8 cellular contexts compared by ENCODE assay signal in genomic region chr6:26157838-26158580, GRCh38.
DNase-seq lines count a peak whose midpoint lies in the region; ATAC-seq and TF ChIP-seq lines count a peak whose summit lies in the region.

No MANE protein-coding gene starts in this region.

- H3K79me2 ChIP-seq in SK-N-SH (ENCODE audit: insufficient read depth), result peaks cover 54% of the 10 kb centered on the region

- H3K27ac Mint-ChIP-seq in activated naive CD8-positive, alpha-beta T cell treated with anti-CD3 and anti-CD28 coated beads for 36 hours, result peak overlapping the region; percentile 95
- H3K27ac Mint-ChIP-seq in glutamatergic neuron (ENCODE audit: unreplicated experiment), result peak overlapping the region; percentile 90

- H3K27ac ChIP-seq in SK-N-SH (ENCODE audit: low read depth in 2 of 2, low read length in 1 of 2) (peak overlapping the region; percentile 88 to 97), thoracic aorta (peak overlapping the region; percentile 97 to 99)

- peaks cover 9% of the 10 kb centered on the region for H4K20me1 ChIP-seq in SK-N-SH (ENCODE audit: insufficient read depth)

- H3F3A ChIP-seq in SK-N-SH (replicated peaks; ENCODE audit: insufficient read depth), result peaks cover 47% of the 10 kb centered on the region

- no peak overlapping the region for H2AFZ ChIP-seq in SK-N-SH (ENCODE audit: low read depth)

- no peak for TF ChIP-seq CTCF in SK-N-SH (IDR thresholded peaks at IDR 0.05)
- TF ChIP-seq CTCF in glutamatergic neuron (IDR thresholded peaks at IDR 0.05; ENCODE audit: partially characterized antibody, unreplicated experiment), result no peak
- TF ChIP-seq CTCF in omental fat pad (IDR thresholded peaks at IDR 0.05), result no peak
- no peak for TF ChIP-seq CTCF in thoracic aorta (IDR thresholded peaks at IDR 0.05)

- ATAC-seq in HG02571 (IDR thresholded peaks at IDR 0.05; ENCODE audit: unreplicated experiment), result peak; percentile 55
- ATAC-seq in omental fat pad (ENCODE audit: low FRiP score), result peak; percentile 79
- peak; percentile 94 for ATAC-seq in thoracic aorta (ENCODE audit: insufficient number of reproducible peaks, low FRiP score, low read depth)

- H3K27me3 ChIP-seq in SK-N-SH (ENCODE audit: insufficient read depth), result no peaks in the 10 kb centered on the region
- H3K27me3 ChIP-seq in thoracic aorta (replicated peaks; ENCODE audit: insufficient read depth), result no peaks in the 10 kb centered on the region

- 2% methylated on average over 19 of the region's 37 CpGs for WGBS in SK-N-SH (ENCODE audit: low lambda C conversion rate)

- H3K9me3 ChIP-seq in SK-N-SH, result no peaks in the 10 kb centered on the region
- no peaks in the 10 kb centered on the region for H3K9me3 ChIP-seq in thoracic aorta

- H3K4me1 ChIP-seq in SK-N-SH (ENCODE audit: control insufficient read depth in 1 of 2, insufficient read depth in 2 of 2, low read depth in 1 of 2, low read length in 1 of 2), result no peaks in the 10 kb centered on the region; a peak in 3 of 4 replicates
- peaks cover 8 to 11% of the 10 kb centered on the region in 2 donors for H3K4me1 ChIP-seq in thoracic aorta (ENCODE audit: control insufficient read depth in 1 of 2, low read depth in 2 of 2)

- H3K9ac ChIP-seq in SK-N-SH, result peak overlapping the region; percentile 98

- CTCF ChIA-PET in SK-N-SH (lab: Yijun Ruan, JAX), result interaction anchor here (0.8 to 3.1 kb wide), 5 partner anchors 9 to 30 kb away, joined by 3 to 18 read pairs (median 10); a partner anchor contains a TSS

- peaks cover 55% of the 10 kb centered on the region for H3K4me1 Mint-ChIP-seq in activated naive CD8-positive, alpha-beta T cell treated with anti-CD3 and anti-CD28 coated beads for 36 hours
- peaks cover 12% of the 10 kb centered on the region for H3K4me1 Mint-ChIP-seq in glutamatergic neuron (ENCODE audit: low read depth, unreplicated experiment)

- POLR2A ChIA-PET in SK-N-SH (lab: Yijun Ruan, JAX), result interaction anchor here (0.6 to 7.7 kb wide), 43 partner anchors 9 to 1735 kb away, joined by 3 to 623 read pairs (median 7); a partner anchor contains a TSS

- peak; percentile 96 for DNase-seq in GM04504 (ENCODE audit: low read depth)
- DNase-seq in NCI-H1092 (lab: John Stamatoyannopoulos, UW), result peak; percentile 90
- peak; percentile 82 for DNase-seq in SK-N-SH
- DNase-seq in activated naive CD8-positive, alpha-beta T cell treated with anti-CD3 and anti-CD28 coated beads for 36 hours, result peak; percentile 86
- DNase-seq in glutamatergic neuron, result peak; percentile 67
- peak; percentile 57 for DNase-seq in omental fat pad (ENCODE audit: low spot score)
- no peak for DNase-seq in thoracic aorta (ENCODE audit: low spot score)

- H3K4me3 ChIP-seq in SK-N-SH (ENCODE audit: low read depth in 2 of 2, low read length in 1 of 2) (peak overlapping the region; percentile 82 to 96), thoracic aorta (peak overlapping the region; percentile 90)

- H3K27me3 Mint-ChIP-seq in activated naive CD8-positive, alpha-beta T cell treated with anti-CD3 and anti-CD28 coated beads for 36 hours, result peaks cover 29% of the 10 kb centered on the region
- H3K27me3 Mint-ChIP-seq in glutamatergic neuron (ENCODE audit: unreplicated experiment), result peaks cover 23% of the 10 kb centered on the region

- H3K36me3 ChIP-seq in SK-N-SH (replicated peaks in 1 of 2; ENCODE audit: control insufficient read depth in 1 of 2, insufficient read depth in 2 of 2, low read length in 1 of 2) (no peaks in the 10 kb centered on the region), thoracic aorta (no peaks in the 10 kb centered on the region)

- no peaks in the 10 kb centered on the region for H3K9me2 ChIP-seq in SK-N-SH

- H3K9me3 Mint-ChIP-seq in activated naive CD8-positive, alpha-beta T cell treated with anti-CD3 and anti-CD28 coated beads for 36 hours, result peaks cover 4% of the 10 kb centered on the region
- peaks cover 31% of the 10 kb centered on the region for H3K9me3 Mint-ChIP-seq in glutamatergic neuron (ENCODE audit: unreplicated experiment)

- H3K36me3 Mint-ChIP-seq in activated naive CD8-positive, alpha-beta T cell treated with anti-CD3 and anti-CD28 coated beads for 36 hours, result peaks cover 34% of the 10 kb centered on the region
- H3K36me3 Mint-ChIP-seq in glutamatergic neuron (ENCODE audit: unreplicated experiment), result no peaks in the 10 kb centered on the region

- H3K4me3 Mint-ChIP-seq in activated naive CD8-positive, alpha-beta T cell treated with anti-CD3 and anti-CD28 coated beads for 36 hours, result peak overlapping the region; percentile 89
- H3K4me3 Mint-ChIP-seq in glutamatergic neuron (ENCODE audit: unreplicated experiment), result peak overlapping the region; percentile 96

- peak overlapping the region; percentile 97 for H3K4me2 ChIP-seq in SK-N-SH

- TF ChIP-seq RAD21 in SK-N-SH (IDR thresholded peaks at IDR 0.05; ENCODE audit: low read length), result no peak

- TF ChIP-seq EP300 in SK-N-SH (IDR thresholded peaks at IDR 0.05; ENCODE audit: borderline replicate concordance in 1 of 2, low read depth in 1 of 2, low read length in 1 of 2), result peak in 1 of 2 experiments; percentile 49; a peak in 1 of 4 replicates

TF ChIP-seq in SK-N-SH, 30 proteins besides CTCF, POLR2A, EP300 and RAD21 (continues in another document):
- TF ChIP-seq REST (IDR thresholded peaks at IDR 0.05; ENCODE audit: low read depth, low read length) (no peak; the same call in 1 of the 2 replicates), GABPA (IDR thresholded peaks at IDR 0.05; ENCODE audit: low read depth) (no peak), YY1 (IDR thresholded peaks at IDR 0.05; ENCODE audit: low read depth) (no peak), EZH2phosphoT487 (IDR thresholded peaks at IDR 0.05; ENCODE audit: borderline replicate concordance, low read depth) (no peak), SMC3 (IDR thresholded peaks at IDR 0.05; ENCODE audit: low read depth, low read length) (no peak), RCOR1 (IDR thresholded peaks at IDR 0.05; ENCODE audit: low read length) (peak; percentile 8; the same call in 1 of the 2 replicates), TAF1 (IDR thresholded peaks at IDR 0.05; ENCODE audit: borderline replicate concordance, low read depth, low read length) (peak; percentile 92), ELF1 (IDR thresholded peaks at IDR 0.05) (no peak), PBX3 (IDR thresholded peaks at IDR 0.05) (peak; percentile 23; the same call in 1 of the 2 replicates), GATA2 (CRISPR knock-in tag; IDR thresholded peaks at IDR 0.05) (0 out of 2 replicates have a peak, but pooled peaks have one; percentile 7), IRF3 (IDR thresholded peaks at IDR 0.05; ENCODE audit: low read depth, low read length) (peak; percentile 60), JUND (IDR thresholded peaks at IDR 0.05) (peak; percentile 3; the same call in 1 of the 2 replicates), RXRA (IDR thresholded peaks at IDR 0.05; ENCODE audit: borderline replicate concordance, low read depth) (0 out of 2 replicates have a peak, but pooled peaks have one; percentile 18), CHD2 (IDR thresholded peaks at IDR 0.05; ENCODE audit: low read length, partially characterized antibody) (peak; percentile 65)
